Comparison of ENCODE assay signal across 6 cellular contexts in genomic region chr7:34237493-34237849, GRCh38.
"Had no signal": no experiment of that assay in that cellular context is flagged by ENCODE, and none has a peak within 500 bp of the region (broad histone marks: within the 10 kb centered on the region; RNA-seq: fewer than 3 reads in every experiment).

No MANE protein-coding gene starts in this region.

- H3K27ac ChIP-seq: HL-60 had no signal

- DNase-seq: H9, HCEC 1CT, KBM-7 had no signal

- H3K4me3 ChIP-seq: GM23338 had no signal

- ATAC-seq: GM23338, HepG2 had no signal
